23 cellular contexts compared by ENCODE assay signal in the genomic region with DNA sequence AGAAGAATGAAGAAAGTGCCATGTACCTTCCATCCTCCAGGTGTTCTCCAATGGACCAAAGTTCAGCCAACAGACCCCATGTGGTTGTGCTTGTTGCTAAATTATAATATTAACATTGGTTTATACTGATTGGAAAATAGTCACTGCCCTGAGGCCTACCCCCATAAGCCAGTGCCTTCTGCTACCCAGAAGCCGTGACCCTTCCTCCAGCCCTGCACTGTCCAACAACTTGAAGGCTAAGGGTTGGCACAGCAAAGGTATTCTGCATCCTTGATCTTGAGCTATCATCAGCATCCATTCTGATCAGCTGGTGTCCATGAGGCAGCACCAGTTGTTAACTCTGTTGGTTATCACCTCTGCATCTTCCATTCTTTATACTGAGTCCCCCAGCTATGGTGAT.
"Had no signal": no experiment of that assay in that cellular context is flagged by ENCODE, and none has a peak within 500 bp of the region (broad histone marks: within the 10 kb centered on the region; RNA-seq: fewer than 3 reads in every experiment).

No MANE protein-coding gene starts in this region.

- H3K27me3 Mint-ChIP-seq: naive B cell; progenitor cell of endocrine pancreas; stimulated activated naive CD8-positive, alpha-beta T cell treated with anti-CD3 and anti-CD28 coated beads, Interleukin-15, Interleukin-2, amounts not matched to agents 100 ng/mL and 50 ng/mL, for 24 hours had no signal

- H3K9me3 Mint-ChIP-seq: immature natural killer cell; mesothelial cell of epicardium; naive B cell; natural killer cell; nephron progenitor cell; neural progenitor cell; stimulated activated naive CD8-positive, alpha-beta T cell treated with anti-CD3 and anti-CD28 coated beads, Interleukin-15, Interleukin-2, amounts not matched to agents 100 ng/mL and 50 ng/mL, for 24 hours had no signal

- H3K4me3 Mint-ChIP-seq: immature natural killer cell; mesothelial cell of epicardium; naive B cell; natural killer cell; nephron progenitor cell; neural progenitor cell; stimulated activated naive CD8-positive, alpha-beta T cell treated with anti-CD3 and anti-CD28 coated beads, Interleukin-15, Interleukin-2, amounts not matched to agents 100 ng/mL and 50 ng/mL, for 24 hours had no signal

- ATAC-seq: natural killer cell, upper lobe of right lung had no signal

- DNase-seq: hypothalamus; immature natural killer cell; left ventricle myocardium inferior; naive B cell; natural killer cell; nephron progenitor cell; occipital lobe; ovary; right lobe of liver; stimulated activated CD4-positive, alpha-beta T cell treated with anti-CD3 and anti-CD28 coated beads, Interleukin-15, amount 100 ng/mL, for 24 hours; stimulated activated CD4-positive, alpha-beta T cell treated with anti-CD3 and anti-CD28 coated beads, Interleukin-2, amount 100 ng/mL, for 24 hours; stimulated activated CD4-positive, alpha-beta T cell treated with anti-CD3 and anti-CD28 coated beads, Interleukin-4, amount 100 ng/mL, for 1 hour; stimulated activated naive CD4-positive, alpha-beta T cell; tibial artery; upper lobe of right lung had no signal

- H3K36me3 Mint-ChIP-seq: immature natural killer cell, mesothelial cell of epicardium, naive B cell, natural killer cell, neural progenitor cell had no signal

- H3K27ac Mint-ChIP-seq: immature natural killer cell; mesothelial cell of epicardium; naive B cell; natural killer cell; nephron progenitor cell; neural progenitor cell; progenitor cell of endocrine pancreas; stimulated activated naive CD8-positive, alpha-beta T cell treated with anti-CD3 and anti-CD28 coated beads, Interleukin-15, Interleukin-2, amounts not matched to agents 100 ng/mL and 50 ng/mL, for 24 hours had no signal

- H3K4me1 Mint-ChIP-seq: immature natural killer cell, mesothelial cell of epicardium, naive B cell, natural killer cell, nephron progenitor cell, neural progenitor cell had no signal

- H3K27ac ChIP-seq: left ventricle myocardium inferior, neural progenitor cell, neutrophil, ovary, right atrium auricular region, right lobe of liver, suprapubic skin, thoracic aorta, tibial artery, upper lobe of right lung had no signal
